ENCODE assay signal across 1 cellular context in the genomic region with DNA sequence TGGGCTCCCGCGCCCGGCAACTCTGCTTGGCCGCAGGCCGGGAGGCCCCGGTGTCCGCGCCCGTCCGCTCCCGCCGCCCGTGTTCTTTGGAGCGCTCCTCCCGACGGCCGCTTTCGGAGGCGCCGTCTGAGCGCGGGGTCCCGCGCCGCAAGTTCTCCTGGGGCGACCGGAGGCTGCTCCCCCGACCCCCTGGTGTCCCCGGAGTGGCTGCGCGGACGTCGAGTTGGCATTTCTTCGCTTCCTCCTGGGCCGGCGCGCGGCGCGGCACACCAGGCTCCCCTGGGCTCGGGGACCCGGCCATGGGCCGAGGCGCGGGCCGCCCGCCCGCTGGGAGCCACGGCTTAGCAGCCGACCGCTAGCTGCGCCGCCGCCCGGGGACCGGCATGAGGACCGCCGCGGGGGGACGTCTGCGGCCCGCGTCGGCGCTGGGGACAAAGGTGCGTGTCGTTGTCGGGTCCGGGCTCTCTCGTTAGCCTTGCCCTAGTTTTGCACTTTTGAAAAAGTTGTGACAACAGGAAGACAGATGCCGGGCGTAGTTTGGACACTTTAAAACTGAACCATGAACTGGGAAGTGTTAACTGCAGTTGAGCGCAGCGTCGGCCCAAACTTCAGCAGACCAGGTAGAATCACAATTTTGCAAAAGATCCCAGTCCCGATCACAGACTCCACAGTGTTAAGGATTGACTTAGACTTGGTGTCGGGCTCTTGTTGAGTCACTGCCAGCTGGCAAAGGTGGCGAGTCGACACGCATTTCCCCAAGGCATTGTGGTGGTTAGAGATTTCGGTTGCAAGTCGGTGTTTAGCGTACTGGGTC.
TF ChIP-seq lines count a peak whose summit lies in the region.

No MANE protein-coding gene starts in this region.

TF ChIP-seq in SK-N-SH treated with all-trans-retinoic acid at 6 μM for 48 hours, 23 proteins besides CTCF, POLR2A, EP300 and RAD21 (continued from another document):
- TF ChIP-seq, protein P1, sequence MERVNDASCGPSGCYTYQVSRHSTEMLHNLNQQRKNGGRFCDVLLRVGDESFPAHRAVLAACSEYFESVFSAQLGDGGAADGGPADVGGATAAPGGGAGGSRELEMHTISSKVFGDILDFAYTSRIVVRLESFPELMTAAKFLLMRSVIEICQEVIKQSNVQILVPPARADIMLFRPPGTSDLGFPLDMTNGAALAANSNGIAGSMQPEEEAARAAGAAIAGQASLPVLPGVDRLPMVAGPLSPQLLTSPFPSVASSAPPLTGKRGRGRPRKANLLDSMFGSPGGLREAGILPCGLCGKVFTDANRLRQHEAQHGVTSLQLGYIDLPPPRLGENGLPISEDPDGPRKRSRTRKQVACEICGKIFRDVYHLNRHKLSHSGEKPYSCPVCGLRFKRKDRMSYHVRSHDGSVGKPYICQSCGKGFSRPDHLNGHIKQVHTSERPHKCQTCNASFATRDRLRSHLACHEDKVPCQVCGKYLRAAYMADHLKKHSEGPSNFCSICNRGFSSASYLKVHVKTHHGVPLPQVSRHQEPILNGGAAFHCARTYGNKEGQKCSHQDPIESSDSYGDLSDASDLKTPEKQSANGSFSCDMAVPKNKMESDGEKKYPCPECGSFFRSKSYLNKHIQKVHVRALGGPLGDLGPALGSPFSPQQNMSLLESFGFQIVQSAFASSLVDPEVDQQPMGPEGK (CRISPR knock-in tag; IDR thresholded peaks at IDR 0.05; ENCODE audit: borderline replicate concordance) = no peak
- TF ChIP-seq ISL1 (CRISPR knock-in tag; IDR thresholded peaks at IDR 0.05) (no peak), SNAI2 (CRISPR knock-in tag; IDR thresholded peaks at IDR 0.05) (no peak), ARNTL (CRISPR knock-in tag; IDR thresholded peaks at IDR 0.05; ENCODE audit: borderline replicate concordance, low read depth) (no peak), ZC3H10 (CRISPR knock-in tag; IDR thresholded peaks at IDR 0.05) (no peak), ESRRG (CRISPR knock-in tag; IDR thresholded peaks at IDR 0.05) (no peak)
TF ChIP-seq in SK-N-SH treated with all-trans-retinoic acid at 6 μM for 48 hours: peak in this region for 0.
